10 cellular contexts compared by ENCODE assay signal in genomic region chr19:46412983-46413261, GRCh38. TPM values are rescaled to one million over a fixed set of nuclear protein-coding genes. Genes with fewer than 3 reads are reported as not detected.
DNase-seq lines count a peak whose midpoint lies in the region; ATAC-seq, FAIRE-seq and TF ChIP-seq lines count a peak whose summit lies in the region.
"Had no signal": no experiment of that assay in that cellular context is flagged by ENCODE, and none has a peak within 500 bp of the region (broad histone marks: within the 10 kb centered on the region; RNA-seq: fewer than 3 reads in every experiment).

No MANE protein-coding gene starts in this region.

- H3K4me1 Mint-ChIP-seq in neural progenitor cell, result peaks cover 78% of the 10 kb centered on the region

- H3K9me3 ChIP-seq in heart right ventricle (no peaks in the 10 kb centered on the region), neural progenitor cell (ENCODE audit: low read depth) (no peaks in the 10 kb centered on the region), vagina (no peaks in the 10 kb centered on the region)

- H2AFZ ChIP-seq in neural progenitor cell (replicated peaks), result peak overlapping the region; percentile 38

- H3K79me2 ChIP-seq in neural progenitor cell (ENCODE audit: low read depth), result peaks cover 9% of the 10 kb centered on the region

- H4K20me1 ChIP-seq in neural progenitor cell (ENCODE audit: low read depth), result peaks cover 20% of the 10 kb centered on the region

- H3K27me3 ChIP-seq in heart right ventricle (peaks cover 0 to 82% (median 43%) of the 10 kb centered on the region in 7 donors), neural progenitor cell (peaks cover 34% of the 10 kb centered on the region), vagina (no peaks in the 10 kb centered on the region)

- peaks cover 10% of the 10 kb centered on the region for H3K36me3 Mint-ChIP-seq in neural progenitor cell

- WGBS in heart right ventricle, 2 donors, result 2 to 3% methylated on average over 10 of the region's 10 CpGs

- H3K9ac ChIP-seq in neural progenitor cell, result no peak overlapping the region

- H3K27ac ChIP-seq in heart right ventricle (peak overlapping the region; percentile 86 to 96 (median 89)), neural progenitor cell (no peak overlapping the region), vagina (peak overlapping the region; percentile 79)

- peak overlapping the region; percentile 97 for H3K4me3 Mint-ChIP-seq in neural progenitor cell

- TF ChIP-seq POLR2A in vagina (IDR thresholded peaks at IDR 0.05), result no peak

- H3K27me3 Mint-ChIP-seq in neural progenitor cell (ENCODE audit: insufficient read depth, low read depth), result peaks cover 11% of the 10 kb centered on the region

- H3K27ac Mint-ChIP-seq in neural progenitor cell, result peak overlapping the region; percentile 78

- H3K4me3 ChIP-seq in heart right ventricle, result peak overlapping the region; percentile 50 to 75 (median 62)
- H3K4me3 ChIP-seq in fibroblast of pulmonary artery (replicated peaks; ENCODE audit: low read depth, low read length), result peak overlapping the region; percentile 69
- H3K4me3 ChIP-seq in neural progenitor cell, result peak overlapping the region; percentile 70
- H3K4me3 ChIP-seq in vagina, result peak overlapping the region; percentile 54 to 58

- no peak for FAIRE-seq in D721Med (lab: Jason Lieb, UNC)

- DNase-seq in heart right ventricle (no peak), left ventricle myocardium superior (no peak), fibroblast of pulmonary artery (ENCODE audit: low read depth) (no peak), neural progenitor cell (ENCODE audit: low spot score) (no peak), vagina (ENCODE audit: extremely low spot score in 2 of 2) (no peak), D721Med (ENCODE audit: insufficient read length, low spot score) (no peak), KBM-7 (no peak), glomerular visceral epithelial cell (ENCODE audit: extremely low spot score) (no peak)
- DNase-seq: activated CD4-positive, alpha-beta T cell treated with anti-CD3 and anti-CD28 coated beads, Interleukin-2, amount 50 U/mL, for 1 hour; NCI-H1694 had no signal

- intact Hi-C loops in heart right ventricle (cut with DNase I), result no loop called here
- intact Hi-C loops in left ventricle myocardium superior (cut with micrococcal nuclease), result no loop called here
- intact Hi-C loops in vagina (cut with DNase I), result no loop called here

- H3K9me3 Mint-ChIP-seq in neural progenitor cell, result no peaks in the 10 kb centered on the region

- TF ChIP-seq CTCF in heart right ventricle (IDR thresholded peaks at IDR 0.05) (no peak), fibroblast of pulmonary artery (IDR thresholded peaks at IDR 0.05; ENCODE audit: low read length, missing control alignments) (no peak), neural progenitor cell (IDR thresholded peaks at IDR 0.05) (no peak), vagina (IDR thresholded peaks at IDR 0.05) (no peak), D721Med (IDR thresholded peaks at IDR 0.05; ENCODE audit: insufficient read depth, missing control alignments) (no peak)

- in situ Hi-C loops in KBM-7 (cut with MboI; ENCODE audit: low pct_unique_long_range_greater_than_20kb, low sequenced_read_pairs), result no loop called here

- ATAC-seq in heart right ventricle (peak in 4 of 8 donors; percentile 1 to 14 (median 5)), left ventricle myocardium superior (no peak)

- H3K36me3 ChIP-seq in heart right ventricle (peaks cover 0 to 7% (median 0%) of the 10 kb centered on the region in 9 donors), neural progenitor cell (no peaks in the 10 kb centered on the region), vagina (no peaks in the 10 kb centered on the region)

- H3F3A ChIP-seq in neural progenitor cell (ENCODE audit: low read depth), result peaks cover 45% of the 10 kb centered on the region

- peak overlapping the region; percentile 86 for H3K4me2 ChIP-seq in neural progenitor cell

- H3K4me1 ChIP-seq in heart right ventricle (peaks cover 4 to 67% (median 26%) of the 10 kb centered on the region in 9 donors), neural progenitor cell (peaks cover 22% of the 10 kb centered on the region), vagina (peaks cover 64% of the 10 kb centered on the region)

RNA-seq across cellular contexts. Expression of gene CCDC8, which starts 0.4 kb away (rescaled TPM):
- total RNA-seq in heart right ventricle, result 10 to 100 TPM; 21.3 to 37.3 (median 28.6) TPM
- 10 to 100 TPM; 14.4 to 15.0 TPM for polyA plus RNA-seq in heart right ventricle
- 33.5 TPM for total RNA-seq in left ventricle myocardium superior
- total RNA-seq in neural progenitor cell (ENCODE audit: low replicate concordance), result 2.8 and 14.1 TPM in 2 replicates
- total RNA-seq in vagina, result 7.4 TPM

RNA-seq across cellular contexts. Expression of gene PNMA8C, which starts 15.8 kb away (rescaled TPM):
- under 1 TPM in 5 of 10 donors, not detected in 5; 0.07 to 0.13 (median 0.08) TPM for total RNA-seq in heart right ventricle
- under 1 TPM; 0.01 to 0.07 TPM for polyA plus RNA-seq in heart right ventricle
- 0.07 TPM for total RNA-seq in left ventricle myocardium superior
- total RNA-seq in neural progenitor cell (ENCODE audit: low replicate concordance), result 0.58 and 0.74 TPM in 2 replicates
- 0.25 TPM for total RNA-seq in vagina

RNA-seq across cellular contexts. Expression of gene PNMA8A, which starts 58.4 kb away (rescaled TPM):
- total RNA-seq in heart right ventricle (10 to 100 TPM in 3 of 10 donors, 1 to 10 TPM in 7; 7.2 to 12.3 (median 9.3) TPM), left ventricle myocardium superior (9.4 TPM), neural progenitor cell (ENCODE audit: low replicate concordance) (42.5 and 43.9 TPM in 2 replicates), vagina (1.5 TPM)
- polyA plus RNA-seq in heart right ventricle, result 1 to 10 TPM; 2.8 to 3.0 TPM
